18 cellular contexts compared by ENCODE assay signal in genomic region chr13:73168993-73169401, GRCh38.
DNase-seq lines count a peak whose midpoint lies in the region; ATAC-seq, FAIRE-seq and TF ChIP-seq lines count a peak whose summit lies in the region.
"Had no signal": no experiment of that assay in that cellular context is flagged by ENCODE, and none has a peak within 500 bp of the region (broad histone marks: within the 10 kb centered on the region; RNA-seq: fewer than 3 reads in every experiment).

No MANE protein-coding gene starts in this region.

- no peak overlapping the region for H3K4me3 ChIP-seq in bronchial epithelial cell (ENCODE audit: low read depth, low read length)
- H3K4me3 ChIP-seq: SJCRH30 had no signal

- H3K4me3 Mint-ChIP-seq in mesothelial cell of epicardium, result no peak overlapping the region
- H3K4me3 Mint-ChIP-seq: activated naive CD4-positive, alpha-beta T cell treated with anti-CD3 and anti-CD28 coated beads for 36 hours; CD8-positive, alpha-beta memory T cell had no signal

- peaks cover 59% of the 10 kb centered on the region for H3K4me1 Mint-ChIP-seq in mesothelial cell of epicardium

- H3K27me3 ChIP-seq in bronchial epithelial cell (ENCODE audit: control insufficient read depth, insufficient read depth, low read length), result no peaks in the 10 kb centered on the region
- H3K27me3 ChIP-seq: SJCRH30 had no signal

- DNase-seq in NCI-H2171 treated with DMSO at 0.1 percent for 48 hours (lab: John Stamatoyannopoulos, UW) (peak; percentile 22), NCI-H2171 (lab: John Stamatoyannopoulos, UW) (no peak), bronchial epithelial cell (ENCODE audit: low read depth) (peak; percentile 98), mesothelial cell of epicardium (ENCODE audit: low spot score in 2 of 2, unreplicated experiment in 2 of 2) (no peak), SK-N-DZ (ENCODE audit: low spot score) (no peak), NOMO-1 treated with DMSO at 0.1 percent for 48 hours (lab: John Stamatoyannopoulos, UW; ENCODE audit: unreplicated experiment) (no peak), posterior vena cava (ENCODE audit: low spot score) (no peak)
- DNase-seq: 8988T; activated naive CD4-positive, alpha-beta T cell treated with anti-CD3 and anti-CD28 coated beads for 36 hours; CD8-positive, alpha-beta memory T cell; cerebellar nuclear complex; left ventricle myocardium superior; NCI-H2029 treated with DMSO at 0.1 percent for 48 hours; NK-92 treated with Interleukin-12 subunit alpha and Interleukin-12 subunit beta, amount 100 ng/mL, for 24 hours; SJCRH30; stimulated activated naive CD4-positive, alpha-beta T cell treated with Interleukin-2 at 50 U/mL for 16 hours had no signal

- H3K36me3 ChIP-seq in bronchial epithelial cell (ENCODE audit: control insufficient read depth, insufficient read depth, low read length), result no peaks in the 10 kb centered on the region
- H3K36me3 ChIP-seq: SJCRH30 had no signal

- no peaks in the 10 kb centered on the region for H3K27me3 Mint-ChIP-seq in mesothelial cell of epicardium (ENCODE audit: low read depth)

- ATAC-seq in GM21381 (IDR thresholded peaks at IDR 0.05; ENCODE audit: unreplicated experiment), result no peak
- ATAC-seq: left ventricle myocardium superior had no signal

- no peaks in the 10 kb centered on the region for H3K36me3 Mint-ChIP-seq in mesothelial cell of epicardium
- H3K36me3 Mint-ChIP-seq: CD8-positive, alpha-beta memory T cell had no signal

- no peaks in the 10 kb centered on the region for H3K9me3 Mint-ChIP-seq in mesothelial cell of epicardium
- H3K9me3 Mint-ChIP-seq: activated naive CD4-positive, alpha-beta T cell treated with anti-CD3 and anti-CD28 coated beads for 36 hours; CD8-positive, alpha-beta memory T cell had no signal

- no peak for TF ChIP-seq CTCF in bronchial epithelial cell (IDR thresholded peaks at IDR 0.05; ENCODE audit: insufficient read depth, low read length, severe bottlenecking)
- TF ChIP-seq CTCF in mesothelial cell of epicardium (IDR thresholded peaks at IDR 0.05; ENCODE audit: unreplicated experiment), result no peak

- peak overlapping the region; percentile 69 for H3K27ac Mint-ChIP-seq in mesothelial cell of epicardium
- H3K27ac Mint-ChIP-seq: activated naive CD4-positive, alpha-beta T cell treated with anti-CD3 and anti-CD28 coated beads for 36 hours; CD8-positive, alpha-beta memory T cell had no signal

- FAIRE-seq in bronchial epithelial cell (lab: Jason Lieb, UNC), result peak; percentile 97
- FAIRE-seq: GM18507 had no signal

- intact Hi-C loops in posterior vena cava (cut with DNase I), result no loop called here

Comparison
In these comparisons a context has a peak if more than half of its experiments do, and no peak if none do; other contexts are left out.
1. DNase-seq: peak in NCI-H2171 treated with DMSO at 0.1 percent for 48 hours (single experiment) and bronchial epithelial cell (single experiment); none in NCI-H2171 (single experiment), mesothelial cell of epicardium (0 of 2), SK-N-DZ (single experiment), NOMO-1 treated with DMSO at 0.1 percent for 48 hours (single experiment) and posterior vena cava (single experiment).